21 cellular contexts compared by ENCODE assay signal in the genomic region with DNA sequence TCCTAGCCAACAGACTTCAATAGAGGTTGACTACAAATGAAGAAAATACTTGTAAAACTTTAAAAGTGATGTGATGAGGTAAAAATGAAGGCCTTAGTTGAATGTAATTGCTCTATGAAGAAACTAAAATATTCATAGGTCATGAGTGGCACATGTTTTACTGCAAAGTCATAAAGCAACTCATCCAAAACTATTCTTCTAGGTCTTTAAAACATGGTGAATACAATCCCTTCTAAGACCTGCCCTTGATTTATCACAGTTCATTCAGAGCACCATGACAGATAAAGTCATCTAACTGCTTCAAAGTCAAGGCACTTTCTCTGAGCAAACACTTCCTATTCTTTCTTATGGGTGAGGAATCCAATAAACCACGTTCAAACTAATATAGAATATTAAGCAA.
DNase-seq lines count a peak whose midpoint lies in the region; TF ChIP-seq lines count a peak whose summit lies in the region.
"Had no signal": no experiment of that assay in that cellular context is flagged by ENCODE, and none has a peak within 500 bp of the region (broad histone marks: within the 10 kb centered on the region; RNA-seq: fewer than 3 reads in every experiment).

No MANE protein-coding gene starts in this region.

- H3K4me1 Mint-ChIP-seq in T-helper 2 cell treated with Interferon-gamma antibody and Interleukin-4, amounts not matched to agents 5 μg/mL and 100 μg/mL, for 36 hours (ENCODE audit: low read depth) = no peaks in the 10 kb centered on the region
- no peaks in the 10 kb centered on the region for H3K4me1 Mint-ChIP-seq in type B pancreatic cell (ENCODE audit: unreplicated experiment)
- H3K4me1 Mint-ChIP-seq: B cell had no signal

- no peaks in the 10 kb centered on the region for H3K36me3 ChIP-seq in BJ (ENCODE audit: control insufficient read depth, insufficient read depth, low read length)

- peak; percentile 47 for DNase-seq in BJ (ENCODE audit: low read depth)
- peak; percentile 58 for DNase-seq in HS-5 (ENCODE audit: low read depth)
- DNase-seq in choroid plexus epithelial cell (ENCODE audit: low read depth) = peak; percentile 59
- DNase-seq in foreskin fibroblast = peak; percentile 52 to 70
- DNase-seq in T-helper 2 cell treated with Interferon-gamma antibody and Interleukin-4, amounts not matched to agents 5 μg/mL and 100 μg/mL, for 36 hours (ENCODE audit: low spot score) = no peak
- no peak for DNase-seq in activated CD4-positive, alpha-beta T cell treated with anti-CD3 and anti-CD28 coated beads for 1 hour
- no peak for DNase-seq in type B pancreatic cell (ENCODE audit: extremely low spot score, unreplicated experiment)
- DNase-seq in activated naive CD4-positive, alpha-beta T cell treated with anti-CD3 and anti-CD28 coated beads, Interleukin-2, amount 50 U/mL, for 16 hours = no peak
- DNase-seq: 8988T; Caco-2; CD4-positive, alpha-beta T cell; DMS153; H7; Kasumi-1; MM.1S; NCI-H1092; NCI-H146; NCI-H2029 treated with DMSO at 0.1 percent for 48 hours; SHP77 treated with DMSO at 0.1 percent for 48 hours; SK-N-SH had no signal

- no peak overlapping the region for H3K4me3 Mint-ChIP-seq in T-helper 2 cell treated with Interferon-gamma antibody and Interleukin-4, amounts not matched to agents 5 μg/mL and 100 μg/mL, for 36 hours
- no peak overlapping the region for H3K4me3 Mint-ChIP-seq in type B pancreatic cell
- H3K4me3 Mint-ChIP-seq: B cell; CD4-positive, alpha-beta T cell had no signal

- H3K36me3 Mint-ChIP-seq in T-helper 2 cell treated with Interferon-gamma antibody and Interleukin-4, amounts not matched to agents 5 μg/mL and 100 μg/mL, for 36 hours (ENCODE audit: low read depth) = no peaks in the 10 kb centered on the region
- no peaks in the 10 kb centered on the region for H3K36me3 Mint-ChIP-seq in type B pancreatic cell

- CTCF ChIA-PET in BJ (lab: Yijun Ruan, JAX) = no interaction called here

- no peaks in the 10 kb centered on the region for H3K27me3 ChIP-seq in BJ (ENCODE audit: control insufficient read depth, insufficient read depth, low read length)

- POLR2A ChIA-PET in BJ (lab: Charles Lee) = no interaction called here

- H3K9me3 Mint-ChIP-seq in T-helper 2 cell treated with Interferon-gamma antibody and Interleukin-4, amounts not matched to agents 5 μg/mL and 100 μg/mL, for 36 hours = peaks cover 8% of the 10 kb centered on the region
- peaks cover 4% of the 10 kb centered on the region for H3K9me3 Mint-ChIP-seq in type B pancreatic cell

- H3K27ac Mint-ChIP-seq in T-helper 2 cell treated with Interferon-gamma antibody and Interleukin-4, amounts not matched to agents 5 μg/mL and 100 μg/mL, for 36 hours = no peak overlapping the region
- no peak overlapping the region for H3K27ac Mint-ChIP-seq in type B pancreatic cell
- H3K27ac Mint-ChIP-seq: B cell; CD4-positive, alpha-beta T cell had no signal

- H3K27me3 Mint-ChIP-seq in T-helper 2 cell treated with Interferon-gamma antibody and Interleukin-4, amounts not matched to agents 5 μg/mL and 100 μg/mL, for 36 hours (ENCODE audit: low read depth) = no peaks in the 10 kb centered on the region
- H3K27me3 Mint-ChIP-seq in type B pancreatic cell = no peaks in the 10 kb centered on the region
- H3K27me3 Mint-ChIP-seq: B cell; CD4-positive, alpha-beta T cell had no signal

- H3K4me3 ChIP-seq in BJ (ENCODE audit: low read depth, low read length) = no peak overlapping the region
- no peak overlapping the region for H3K4me3 ChIP-seq in choroid plexus epithelial cell (ENCODE audit: low read depth, low read length)
- no peak overlapping the region for H3K4me3 ChIP-seq in foreskin fibroblast (ENCODE audit: low read depth in 1 of 2, low read length in 2 of 2)

- no peak for TF ChIP-seq CTCF in BJ (IDR thresholded peaks at IDR 0.05; ENCODE audit: insufficient read depth, low read depth, low read length)
- no peak for TF ChIP-seq CTCF in choroid plexus epithelial cell (conservative IDR thresholded peaks at IDR 0.05; ENCODE audit: low read depth, low read length)
- TF ChIP-seq CTCF in foreskin fibroblast (IDR thresholded peaks at IDR 0.05; ENCODE audit: low read depth, low read length) = no peak
- TF ChIP-seq CTCF in type B pancreatic cell (conservative IDR thresholded peaks at IDR 0.05) = no peak

Comparison
In these comparisons a context has a peak if more than half of its experiments do, and no peak if none do; other contexts are left out.
1. DNase-seq: peak in BJ (single experiment), HS-5 (single experiment), choroid plexus epithelial cell (single experiment) and foreskin fibroblast (2 of 2); none in T-helper 2 cell treated with Interferon-gamma antibody and Interleukin-4, amounts not matched to agents 5 μg/mL and 100 μg/mL, for 36 hours (single experiment), activated CD4-positive, alpha-beta T cell treated with anti-CD3 and anti-CD28 coated beads for 1 hour (single experiment), type B pancreatic cell (single experiment) and activated naive CD4-positive, alpha-beta T cell treated with anti-CD3 and anti-CD28 coated beads, Interleukin-2, amount 50 U/mL, for 16 hours (single experiment).